ENCODE assay signal across 15 cellular contexts in the genomic region with DNA sequence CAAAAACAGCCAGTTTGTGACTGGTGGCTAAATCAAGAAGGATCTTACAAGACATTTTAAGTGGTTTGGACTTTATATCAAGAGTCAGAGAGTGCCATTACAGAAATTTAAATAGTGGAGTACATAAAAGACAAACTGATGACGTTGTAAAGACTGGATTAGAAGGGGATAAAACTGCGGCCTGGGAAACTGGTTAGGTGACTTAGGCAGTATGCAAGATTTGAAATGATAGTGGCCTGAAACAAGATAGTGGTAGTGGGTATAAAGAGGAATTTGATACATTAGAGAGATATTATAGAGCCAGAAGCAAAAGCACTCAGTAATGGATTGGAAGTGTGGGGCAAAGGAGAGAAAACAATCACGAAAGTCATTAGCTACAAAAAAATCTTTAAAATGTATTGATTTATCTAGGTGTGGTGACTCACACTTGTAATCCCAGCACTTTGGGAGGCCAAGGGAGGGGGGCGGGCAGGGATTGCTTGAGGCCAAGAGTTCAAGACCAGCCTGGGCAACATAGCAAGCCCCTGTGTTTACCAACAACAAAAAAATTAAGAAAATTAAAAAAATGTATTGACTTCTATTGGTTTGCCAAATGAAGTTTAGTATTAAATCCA. TPM values are rescaled to one million over a fixed set of nuclear protein-coding genes. Genes with fewer than 3 reads are reported as not detected.
DNase-seq lines count a peak whose midpoint lies in the region; ATAC-seq and TF ChIP-seq lines count a peak whose summit lies in the region.
"Had no signal": no experiment of that assay in that cellular context is flagged by ENCODE, and none has a peak within 500 bp of the region (broad histone marks: within the 10 kb centered on the region; RNA-seq: fewer than 3 reads in every experiment).

No MANE protein-coding gene starts in this region.

- peaks cover 11% of the 10 kb centered on the region for H3K27me3 Mint-ChIP-seq in MCF 10A (ENCODE audit: insufficient read depth, unreplicated experiment)

- WGBS in mammary epithelial cell (ENCODE audit: low coverage, missing lambda C conversion rate), result 90% methylated on average over 3 of the region's 4 CpGs

- H2AFZ ChIP-seq in mammary epithelial cell (ENCODE audit: low read depth, low read length), result no peak overlapping the region
- H2AFZ ChIP-seq in PC-9, result no peak overlapping the region

- intact Hi-C loops in MCF 10A (cut with micrococcal nuclease), result no loop called here
- intact Hi-C loops in mammary epithelial cell (cut with micrococcal nuclease), result no loop called here
- intact Hi-C loops in PC-9 (cut with micrococcal nuclease; ENCODE audit: unreplicated experiment), result no loop called here
- intact Hi-C loops in lower lobe of right lung (cut with DNase I), result no loop called here
- intact Hi-C loops in upper lobe of right lung (cut with DNase I), result no loop called here

- H3K4me2 ChIP-seq in mammary epithelial cell (ENCODE audit: insufficient read depth, low read depth, low read length), result no peak overlapping the region
- peak overlapping the region; percentile 78 for H3K4me2 ChIP-seq in PC-9

- peak overlapping the region; percentile 1 for H3K4me3 Mint-ChIP-seq in MCF 10A (ENCODE audit: unreplicated experiment)

- peaks cover 2% of the 10 kb centered on the region for H3K4me1 Mint-ChIP-seq in MCF 10A (ENCODE audit: insufficient read depth, unreplicated experiment)

- H3K36me3 ChIP-seq in mammary epithelial cell (ENCODE audit: insufficient read depth, low read length) (no peaks in the 10 kb centered on the region), PC-9 (ENCODE audit: low read depth) (no peaks in the 10 kb centered on the region), lower lobe of right lung (no peaks in the 10 kb centered on the region), upper lobe of right lung (no peaks in the 10 kb centered on the region)

- ATAC-seq in lower lobe of right lung, result peak; percentile 51 to 72
- ATAC-seq in upper lobe of right lung, result peak; percentile 14
- ATAC-seq: left lobe of liver had no signal

- H3K27ac Mint-ChIP-seq in MCF 10A (ENCODE audit: low read depth, unreplicated experiment), result no peak overlapping the region

- H3K36me3 Mint-ChIP-seq in MCF 10A (ENCODE audit: insufficient read depth, unreplicated experiment), result no peaks in the 10 kb centered on the region

- POLR2A ChIA-PET in MCF 10A (lab: Yijun Ruan, JAX), result interaction anchor here (0.7 to 0.8 kb wide), 2 partner anchors 18 to 138 kb away, joined by 3 to 4 read pairs; no protein-coding TSS in a partner anchor
- POLR2A ChIA-PET in PC-9 (lab: Charles Lee; ENCODE audit: unreplicated experiment), result no interaction called here

- H4K20me1 ChIP-seq in mammary epithelial cell (ENCODE audit: insufficient read depth, low read length), result no peaks in the 10 kb centered on the region
- no peaks in the 10 kb centered on the region for H4K20me1 ChIP-seq in PC-9 (ENCODE audit: insufficient read depth)

- H3K79me2 ChIP-seq in mammary epithelial cell (ENCODE audit: insufficient read depth, low read length) (peaks cover 32% of the 10 kb centered on the region), PC-9 (ENCODE audit: low read depth) (peaks cover 33% of the 10 kb centered on the region)

- H3K9me2 ChIP-seq in PC-9 (ENCODE audit: insufficient read depth), result no peaks in the 10 kb centered on the region

- TF ChIP-seq CTCF in MCF 10A (IDR thresholded peaks at IDR 0.05; ENCODE audit: unreplicated experiment) (no peak), mammary epithelial cell (conservative IDR thresholded peaks at IDR 0.05 in 1 of 2, IDR thresholded peaks at IDR 0.05 in 1 of 2; ENCODE audit: extremely low read depth in 1 of 2, insufficient read depth in 1 of 2, low read depth in 1 of 2, low read length in 2 of 2) (no peak), PC-9 (conservative IDR thresholded peaks at IDR 0.05) (no peak), lower lobe of right lung (IDR thresholded peaks at IDR 0.05) (no peak), upper lobe of right lung (IDR thresholded peaks at IDR 0.05) (no peak)

- H3K27me3 ChIP-seq in mammary epithelial cell (ENCODE audit: insufficient read depth, low read length) (no peaks in the 10 kb centered on the region), PC-9 (ENCODE audit: insufficient read depth, low read depth) (no peaks in the 10 kb centered on the region), lower lobe of right lung (ENCODE audit: low read depth) (no peaks in the 10 kb centered on the region), upper lobe of right lung (no peaks in the 10 kb centered on the region)

- CTCF ChIA-PET in MCF 10A (lab: Yijun Ruan, JAX), result interaction anchor here (0.6 kb wide), 1 partner anchor 535 kb away, joined by 3 read pairs; no protein-coding TSS in a partner anchor
- CTCF ChIA-PET in mammary epithelial cell (lab: Charles Lee; ENCODE audit: low non-redundant PET), result no interaction called here
- CTCF ChIA-PET in PC-9 (lab: Charles Lee), result no interaction called here

- in situ Hi-C loops in mammary epithelial cell (cut with MboI; ENCODE audit: low sequenced_read_pairs in 2 of 2), result no loop called here

- H3F3A ChIP-seq in PC-9 (ENCODE audit: insufficient read depth, low read depth), result peaks cover 27% of the 10 kb centered on the region

- no peaks in the 10 kb centered on the region for H3K9me3 Mint-ChIP-seq in MCF 10A (ENCODE audit: unreplicated experiment)

- H3K9ac ChIP-seq in mammary epithelial cell (ENCODE audit: insufficient read depth, low read length), result no peak overlapping the region

- H3K9me3 ChIP-seq in mammary epithelial cell (replicated peaks; ENCODE audit: insufficient read depth, low read length) (no peaks in the 10 kb centered on the region), PC-9 (ENCODE audit: insufficient read depth, low read depth) (no peaks in the 10 kb centered on the region), lower lobe of right lung (no peaks in the 10 kb centered on the region), upper lobe of right lung (no peaks in the 10 kb centered on the region)

- H3K4me3 ChIP-seq in mammary epithelial cell (replicated peaks in 1 of 3; ENCODE audit: insufficient read depth in 1 of 3, low read depth in 2 of 3, low read length in 3 of 3), result no peak overlapping the region
- peak overlapping the region; percentile 88; the same call in 1 of the 2 replicates for H3K4me3 ChIP-seq in PC-9
- H3K4me3 ChIP-seq in lower lobe of right lung, result no peak overlapping the region
- no peak overlapping the region for H3K4me3 ChIP-seq in upper lobe of right lung

- H3K27ac ChIP-seq in mammary epithelial cell (ENCODE audit: insufficient read depth, low read depth, low read length) (no peak overlapping the region), PC-9 (peak overlapping the region; percentile 93), lower lobe of right lung (peak overlapping the region; percentile 92), upper lobe of right lung (no peak overlapping the region)

- H3K4me1 ChIP-seq in mammary epithelial cell (ENCODE audit: insufficient read depth, low read length), result peaks cover 14% of the 10 kb centered on the region
- H3K4me1 ChIP-seq in PC-9 (replicated peaks; ENCODE audit: insufficient read depth), result peaks cover 37% of the 10 kb centered on the region
- peaks cover 46% of the 10 kb centered on the region for H3K4me1 ChIP-seq in lower lobe of right lung
- H3K4me1 ChIP-seq in upper lobe of right lung, result peaks cover 4% of the 10 kb centered on the region

- dilution Hi-C loops in mammary epithelial cell (cut with HindIII; ENCODE audit: low sequenced_read_pairs), result no loop called here

- BruUV-seq in MCF 10A (replicated peaks; lab: Mats Ljungman, UMichigan) (no TSS peak), mammary epithelial cell (replicated peaks; lab: Mats Ljungman, UMichigan) (no TSS peak), PC-9 (replicated peaks; lab: Mats Ljungman, UMichigan) (no TSS peak)

- DNase-seq in MCF 10A (ENCODE audit: unreplicated experiment), result no peak
- DNase-seq in mammary epithelial cell, result no peak
- DNase-seq in PC-9, result peak; percentile 58 to 90
- no peak for DNase-seq in lower lobe of right lung
- DNase-seq in upper lobe of right lung, result no peak
- no peak for DNase-seq in D341Med (ENCODE audit: low spot score)
- DNase-seq in NCI-H1436 (lab: John Stamatoyannopoulos, UW), result no peak
- no peak for DNase-seq in NCI-H1436 treated with DMSO at 0.1 percent for 48 hours (lab: John Stamatoyannopoulos, UW)
- DNase-seq: activated CD4-positive, alpha-beta T cell treated with anti-CD3 and anti-CD28 coated beads for 48 hours; activated effector memory CD4-positive, alpha-beta T cell treated with Interleukin-2 at 50 U/mL for 16 hours; EL; H7; NCI-H187 treated with DMSO at 0.1 percent for 48 hours; occipital lobe had no signal

RNA-seq across cellular contexts. Expression of a gene that starts 1.6 kb away (rescaled TPM):
- total RNA-seq in MCF 10A (2022) (26.8 and 28.9 TPM in 2 replicates), mammary epithelial cell (10 to 100 TPM; 29.5 to 49.8 TPM), PC-9 (2021) (93.0 and 98.2 TPM in 2 replicates), lower lobe of right lung (62.7 TPM), upper lobe of right lung (66.2 TPM)
- 12.9 TPM for polyA plus RNA-seq in mammary epithelial cell
- polyA minus RNA-seq in mammary epithelial cell, result 28.0 TPM

Comparison
In these comparisons a context has a peak if more than half of its experiments do, and no peak if none do; other contexts are left out.
1. DNase-seq: peak in PC-9 (2 of 2); none in MCF 10A (single experiment), mammary epithelial cell (single experiment), lower lobe of right lung (single experiment), upper lobe of right lung (single experiment), D341Med (single experiment), NCI-H1436 (single experiment) and NCI-H1436 treated with DMSO at 0.1 percent for 48 hours (single experiment).
2. H3K27ac ChIP-seq: peak in PC-9 (single experiment) and lower lobe of right lung (single experiment); none in mammary epithelial cell (single experiment) and upper lobe of right lung (single experiment).